Comparison of ENCODE assay signal across 11 cellular contexts in the genomic region with DNA sequence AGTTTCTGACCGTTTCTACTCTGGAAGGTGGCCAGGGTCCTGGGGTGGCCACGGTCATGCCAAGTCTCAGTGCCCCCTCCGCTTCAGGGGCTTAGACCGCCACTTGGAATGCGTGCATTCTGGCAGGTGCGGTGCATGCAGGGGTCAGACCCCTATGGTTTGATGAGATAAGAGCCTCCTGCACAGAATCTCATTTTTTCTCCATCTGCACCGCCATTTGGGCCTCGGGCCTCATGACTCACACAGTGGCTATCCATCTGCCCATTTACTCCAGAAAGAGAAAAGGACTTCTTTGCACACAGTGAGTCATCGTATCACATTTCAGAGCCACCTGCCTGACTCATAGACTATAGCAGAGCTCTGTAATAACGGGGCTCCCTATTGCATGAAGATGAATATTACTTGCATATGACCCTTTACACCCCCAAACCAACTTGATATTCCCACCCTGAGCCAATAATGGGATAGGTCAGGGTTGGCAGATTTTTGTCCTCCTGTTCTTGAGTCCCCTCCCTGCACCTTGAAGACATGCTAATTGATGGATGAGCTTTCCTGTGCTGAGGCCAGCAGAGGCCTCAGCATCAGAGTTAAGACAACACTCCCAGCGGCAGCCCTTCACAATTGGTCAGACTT.
A peak's percentile ranks its signal among the peaks of the same experiment; 100 is the strongest.
DNase-seq lines count a peak whose midpoint lies in the region; ATAC-seq lines count a peak whose summit lies in the region.
"Had no signal": no experiment of that assay in that cellular context is flagged by ENCODE, and none has a peak within 500 bp of the region (broad histone marks: within the 10 kb centered on the region; RNA-seq: fewer than 3 reads in every experiment).

No MANE protein-coding gene starts in this region.

- H3K4me3 ChIP-seq in ACC112 (ENCODE audit: low read depth, low read length), result peak overlapping the region; percentile 42; the same call in 1 of the 2 replicates

- peak; percentile 97 for DNase-seq in HT1080 (ENCODE audit: low read depth)
- DNase-seq in SK-N-DZ (ENCODE audit: low spot score), result peak; percentile 21
- DNase-seq in glomerular visceral epithelial cell (ENCODE audit: extremely low spot score), result peak; percentile 93
- DNase-seq: activated naive CD4-positive, alpha-beta T cell treated with Interleukin-2 at 50 U/mL for 16 hours; DMS79; H7 had no signal

- ATAC-seq in HG03097 (IDR thresholded peaks at IDR 0.05; ENCODE audit: low FRiP score, unreplicated experiment) (no peak), HG03457 (IDR thresholded peaks at IDR 0.05; ENCODE audit: unreplicated experiment) (no peak), GM19328 (IDR thresholded peaks at IDR 0.05; ENCODE audit: unreplicated experiment) (no peak), HG02763 (IDR thresholded peaks at IDR 0.05; ENCODE audit: unreplicated experiment) (no peak)

- no peaks in the 10 kb centered on the region for H3K27me3 ChIP-seq in ACC112 (ENCODE audit: insufficient read depth, low read length)

- H3K36me3 ChIP-seq in ACC112 (ENCODE audit: insufficient read depth, low read length), result no peaks in the 10 kb centered on the region

- peak overlapping the region; percentile 77 for H2AFZ ChIP-seq in ACC112 (ENCODE audit: low read length, unreplicated experiment)

- peaks cover 5% of the 10 kb centered on the region for H3K79me2 ChIP-seq in ACC112 (ENCODE audit: control insufficient read depth, insufficient read depth, low read length, unreplicated experiment)

- peak overlapping the region; percentile 98 for H3K27ac ChIP-seq in ACC112 (ENCODE audit: low read depth, low read length)

- peaks cover 71% of the 10 kb centered on the region for H3K4me1 ChIP-seq in ACC112 (ENCODE audit: control insufficient read depth, insufficient read depth, low read length, unreplicated experiment)

Comparison
In these comparisons a context has a peak if more than half of its experiments do, and no peak if none do; other contexts are left out.
1. DNase-seq: peak in every context shown above with its lines; median percentile 97 in HT1080; 93 in glomerular visceral epithelial cell; 21 in SK-N-DZ.